ENCODE assay signal across 19 cellular contexts in the genomic region with DNA sequence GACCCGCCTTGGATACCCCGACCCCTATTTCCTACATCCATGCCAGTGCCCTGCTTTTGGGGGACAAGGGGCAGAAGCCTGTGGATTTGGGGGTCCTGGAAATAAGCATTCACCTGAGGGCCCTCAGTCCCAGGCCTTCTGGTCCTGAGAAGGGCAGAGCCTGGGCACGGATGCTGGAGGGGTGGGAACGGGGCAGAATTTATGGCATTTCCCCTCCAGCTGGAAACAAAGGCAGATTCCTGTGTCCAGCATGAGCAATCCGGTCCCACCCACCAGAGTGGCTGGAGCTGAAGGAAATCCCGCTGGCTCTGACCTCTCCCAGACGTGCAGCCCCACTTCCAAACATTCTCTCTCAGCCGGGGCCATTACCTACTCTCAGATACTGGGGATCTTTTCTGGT. TPM values are rescaled to one million over a fixed set of nuclear protein-coding genes. Genes with fewer than 3 reads are reported as not detected.
DNase-seq lines count a peak whose midpoint lies in the region; ATAC-seq, FAIRE-seq and TF ChIP-seq lines count a peak whose summit lies in the region.
"Had no signal": no experiment of that assay in that cellular context is flagged by ENCODE, and none has a peak within 500 bp of the region (broad histone marks: within the 10 kb centered on the region; RNA-seq: fewer than 3 reads in every experiment).

No MANE protein-coding gene starts in this region.

- H3K27ac ChIP-seq in GM23248 (peak overlapping the region; percentile 9; the same call in 1 of the 2 replicates), esophagus muscularis mucosa (replicated peaks in 1 of 4) (peak overlapping the region; percentile 14 to 59 (median 48)), left lung (peak overlapping the region; percentile 56 to 58), stomach (peak overlapping the region in 4 of 5 donors; percentile 47 to 75 (median 56))
- H3K27ac ChIP-seq: KMS-11 had no signal

- ATAC-seq in left lung (peak; percentile 35), HG03469 (IDR thresholded peaks at IDR 0.05; ENCODE audit: unreplicated experiment) (no peak)
- ATAC-seq: activated naive CD4-positive, alpha-beta T cell treated with anti-CD3 and anti-CD28 coated beads, Interleukin-2, amount 50 U/mL, for 72 hours; Panc1 had no signal

- H3K9me3 ChIP-seq in GM23248 (ENCODE audit: low read depth) = no peaks in the 10 kb centered on the region
- no peaks in the 10 kb centered on the region for H3K9me3 ChIP-seq in esophagus muscularis mucosa
- H3K9me3 ChIP-seq in left lung = no peaks in the 10 kb centered on the region
- no peaks in the 10 kb centered on the region for H3K9me3 ChIP-seq in stomach

- H3K4me2 ChIP-seq in GM23248 (ENCODE audit: unreplicated experiment) = peak overlapping the region; percentile 62
- H3K4me2 ChIP-seq: KMS-11 had no signal

- TF ChIP-seq POLR2A in esophagus muscularis mucosa (IDR thresholded peaks at IDR 0.05; ENCODE audit: low read depth) (no peak), stomach (IDR thresholded peaks at IDR 0.05) (no peak)

- no peak overlapping the region for H3K4me3 ChIP-seq in GM23248
- no peak overlapping the region for H3K4me3 ChIP-seq in esophagus muscularis mucosa
- no peak overlapping the region for H3K4me3 ChIP-seq in left lung
- H3K4me3 ChIP-seq in stomach = no peak overlapping the region

- H3F3A ChIP-seq in GM23248 (ENCODE audit: insufficient read depth) = no peaks in the 10 kb centered on the region

- WGBS in GM23248 (ENCODE audit: low coverage in 1 of 2, low lambda C conversion rate in 2 of 2, missing lambda C conversion rate in 2 of 2), 2 experiments = 33 to 36% methylated on average over 8 of the region's 8 CpGs
- 77% methylated on average over 5 of the region's 8 CpGs for WGBS in esophagus muscularis mucosa
- WGBS in stomach, 5 donors = 53 to 83% (median 76%) methylated on average over 5 to 8 of the region's 8 CpGs

- no peak for TF ChIP-seq EP300 in esophagus muscularis mucosa (IDR thresholded peaks at IDR 0.05)
- no peak for TF ChIP-seq EP300 in stomach (IDR thresholded peaks at IDR 0.05)

- no peak for TF ChIP-seq CTCF in esophagus muscularis mucosa (IDR thresholded peaks at IDR 0.05)
- no peak for TF ChIP-seq CTCF in left lung (IDR thresholded peaks at IDR 0.05)
- TF ChIP-seq CTCF in stomach (IDR thresholded peaks at IDR 0.05) = no peak

- H3K4me1 ChIP-seq in GM23248 (ENCODE audit: insufficient read depth) (peaks cover 23% of the 10 kb centered on the region), esophagus muscularis mucosa (peaks cover 25 to 48% (median 32%) of the 10 kb centered on the region in 4 donors), left lung (peaks cover 0 to 30% of the 10 kb centered on the region in 2 donors), stomach (peaks cover 0 to 8% (median 4%) of the 10 kb centered on the region in 4 donors)

- no peaks in the 10 kb centered on the region for H3K36me3 ChIP-seq in GM23248 (ENCODE audit: low read depth)
- H3K36me3 ChIP-seq in esophagus muscularis mucosa = no peaks in the 10 kb centered on the region
- no peaks in the 10 kb centered on the region for H3K36me3 ChIP-seq in left lung
- no peaks in the 10 kb centered on the region for H3K36me3 ChIP-seq in stomach

- H3K9me2 ChIP-seq in GM23248 (ENCODE audit: insufficient read depth) = no peaks in the 10 kb centered on the region

- in situ Hi-C loops in GM23248 (cut with MboI) = no loop called here

- no peaks in the 10 kb centered on the region for H4K20me1 ChIP-seq in GM23248 (ENCODE audit: insufficient read depth)

- intact Hi-C loops in esophagus muscularis mucosa (cut with DNase I) = loop anchor here (5.0 kb wide), 1 partner anchor 80 kb away; no protein-coding TSS in a partner anchor
- intact Hi-C loops in left lung (cut with DNase I) = no loop called here
- intact Hi-C loops in stomach (cut with DNase I; ENCODE audit: low total_unique reads) = no loop called here

- H3K27me3 ChIP-seq in GM23248 (replicated peaks; ENCODE audit: insufficient read depth) = no peaks in the 10 kb centered on the region
- H3K27me3 ChIP-seq in esophagus muscularis mucosa = peaks cover 0 to 20% (median 0%) of the 10 kb centered on the region in 4 donors
- H3K27me3 ChIP-seq in left lung = no peaks in the 10 kb centered on the region
- peaks cover 0 to 31% (median 0%) of the 10 kb centered on the region in 3 donors for H3K27me3 ChIP-seq in stomach

- peak; percentile 60 for DNase-seq in GM23248
- DNase-seq in esophagus muscularis mucosa (ENCODE audit: extremely low spot score) = no peak
- DNase-seq in left lung = no peak
- no peak for DNase-seq in stomach
- DNase-seq in NCI-H2107 treated with DMSO at 0.1 percent for 48 hours (lab: John Stamatoyannopoulos, UW; ENCODE audit: unreplicated experiment) = no peak
- no peak for DNase-seq in GM19239 (ENCODE audit: insufficient read length, low spot score)
- DNase-seq in NCI-H2107 (lab: John Stamatoyannopoulos, UW) = no peak
- DNase-seq: activated CD4-positive, alpha-beta T cell treated with anti-CD3 and anti-CD28 coated beads, Interleukin-2, amount 10 ng/mL, durations not matched to agents 24 days and 14 days; CD8-positive, alpha-beta memory T cell; DND-41; midbrain; NCI-H1105; NCI-H2171 had no signal

- H3K79me2 ChIP-seq in GM23248 (ENCODE audit: insufficient read depth) = no peaks in the 10 kb centered on the region

- H3K9ac ChIP-seq in GM23248 = no peak overlapping the region
- H3K9ac ChIP-seq: KMS-11 had no signal

- H2AFZ ChIP-seq in GM23248 = peak overlapping the region; percentile 68

- no peak for FAIRE-seq in GM19239 (lab: Jason Lieb, UNC)
- FAIRE-seq: bronchial epithelial cell had no signal

RNA-seq across cellular contexts. Expression of gene ANKRD33, which starts 9.3 kb away (rescaled TPM):
- total RNA-seq in GM23248 (2014; rRNA removed; shearing (Covaris generic)) = not detected in 2 replicates
- polyA plus RNA-seq in GM23248 (2016; fragmentation: Nextera tagmentation; extraction: Ambion mirVana) = not detected in 2 replicates
- not detected for total RNA-seq in esophagus muscularis mucosa
- total RNA-seq in left lung = not detected
- total RNA-seq in stomach = not detected
- polyA plus RNA-seq in stomach = not detected
- total RNA-seq: activated CD4-positive, alpha-beta T cell treated with anti-CD3 and anti-CD28 coated beads, Interleukin-2, amount 10 ng/mL, durations not matched to agents 24 days and 14 days; activated naive CD4-positive, alpha-beta T cell treated with anti-CD3 and anti-CD28 coated beads, Interleukin-2, amount 50 U/mL, for 72 hours; bronchial epithelial cell; CD8-positive, alpha-beta memory T cell; ureter had no signal
- polyA plus RNA-seq: CD8-positive, alpha-beta memory T cell had no signal

RNA-seq across cellular contexts. Expression of gene ACVRL1, which starts 10.1 kb away (rescaled TPM):
- total RNA-seq in GM23248 (2014; rRNA removed; shearing (Covaris generic)) = 67.4 and 114 TPM in 2 replicates
- 18.9 and 19.1 TPM in 2 replicates for polyA plus RNA-seq in GM23248 (2016; fragmentation: Nextera tagmentation; extraction: Ambion mirVana)
- 100 to 1,000 TPM; 124 to 149 (median 125) TPM for total RNA-seq in esophagus muscularis mucosa
- 100 to 1,000 TPM; 115 to 173 TPM for total RNA-seq in left lung
- total RNA-seq in stomach = 100 to 1,000 TPM in 2 of 5 donors, 10 to 100 TPM in 3; 36.2 to 117 (median 62.4) TPM
- 10 to 100 TPM; 11.0 to 20.8 (median 13.3) TPM for polyA plus RNA-seq in stomach
- total RNA-seq: activated CD4-positive, alpha-beta T cell treated with anti-CD3 and anti-CD28 coated beads, Interleukin-2, amount 10 ng/mL, durations not matched to agents 24 days and 14 days; activated naive CD4-positive, alpha-beta T cell treated with anti-CD3 and anti-CD28 coated beads, Interleukin-2, amount 50 U/mL, for 72 hours had no signal
- polyA plus RNA-seq: CD8-positive, alpha-beta memory T cell had no signal

RNA-seq across cellular contexts. Expression of gene FIGNL2, which starts 48.7 kb away (rescaled TPM):
- total RNA-seq in GM23248 (2014; rRNA removed; shearing (Covaris generic)) = 0.32 and 0.76 TPM in 2 replicates
- polyA plus RNA-seq in GM23248 (2016; fragmentation: Nextera tagmentation; extraction: Ambion mirVana) (0.13 and 0.23 TPM in 2 replicates), stomach (under 1 TPM in 2 of 3 donors, not detected in 1; 0.10 to 0.12 TPM)
- total RNA-seq in esophagus muscularis mucosa (under 1 TPM; 0.23 to 0.42 (median 0.36) TPM), left lung (1 to 10 TPM in 1 of 2 donors, under 1 TPM in 1; 0.58 to 1.0 TPM), stomach (1 to 10 TPM in 1 of 5 donors, under 1 TPM in 2, not detected in 2; under 0.01 to 1.4 (median 0.73) TPM)
- total RNA-seq: bronchial epithelial cell had no signal

RNA-seq across cellular contexts. Expression of gene ACVR1B, which starts 54.3 kb away (rescaled TPM):
- 16.4 and 17.0 TPM in 2 replicates for total RNA-seq in GM23248 (2014; rRNA removed; shearing (Covaris generic))
- 2.8 and 3.1 TPM in 2 replicates for polyA plus RNA-seq in GM23248 (2016; fragmentation: Nextera tagmentation; extraction: Ambion mirVana)
- 10 to 100 TPM in 3 of 4 donors, 1 to 10 TPM in 1; 9.1 to 22.4 (median 13.9) TPM for total RNA-seq in esophagus muscularis mucosa
- total RNA-seq in left lung = 10 to 100 TPM; 24.9 to 26.6 TPM
- 10 to 100 TPM; 23.9 to 53.1 (median 31.3) TPM for total RNA-seq in stomach
- 1 to 10 TPM; 8.3 to 9.5 (median 9.1) TPM for polyA plus RNA-seq in stomach
